ENCODE assay signal across 28 cellular contexts in the genomic region with DNA sequence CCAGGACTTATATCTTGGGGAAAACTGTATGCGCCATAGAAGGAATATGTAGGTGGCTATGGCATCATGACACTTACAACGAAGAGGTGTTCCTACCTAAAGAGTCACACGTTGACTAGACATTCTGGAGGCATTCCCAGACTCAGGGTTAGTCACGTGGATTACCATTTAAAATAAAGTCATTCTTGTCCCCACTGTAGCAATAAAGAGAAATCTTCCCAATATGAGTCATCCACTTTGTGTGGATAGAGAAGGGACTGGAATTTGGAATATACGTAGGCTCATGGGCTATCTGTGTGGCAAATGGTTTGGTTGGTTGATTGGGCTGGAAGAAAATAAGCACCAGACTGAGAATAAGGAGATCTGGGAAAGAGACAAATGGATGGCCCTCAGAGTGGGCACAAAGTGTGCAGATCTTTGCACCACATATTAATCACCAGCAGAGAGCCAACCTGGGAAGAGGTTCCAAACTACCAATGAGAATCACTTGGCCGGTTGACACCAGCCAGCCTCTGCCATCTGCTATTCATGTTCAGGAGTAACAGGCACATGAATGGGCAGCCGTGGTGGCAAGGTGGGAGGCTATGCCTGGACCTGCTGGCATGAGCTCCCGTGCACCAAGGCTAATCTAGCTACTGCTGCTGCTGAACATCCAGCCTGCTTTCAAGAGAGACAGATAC. TPM values are rescaled to one million over a fixed set of nuclear protein-coding genes. Genes with fewer than 3 reads are reported as not detected.
DNase-seq lines count a peak whose midpoint lies in the region; TF ChIP-seq lines count a peak whose summit lies in the region.
"Had no signal": no experiment of that assay in that cellular context is flagged by ENCODE, and none has a peak within 500 bp of the region (broad histone marks: within the 10 kb centered on the region; RNA-seq: fewer than 3 reads in every experiment).

No MANE protein-coding gene starts in this region.

- no peak overlapping the region for H3K27ac Mint-ChIP-seq in HFFc6
- H3K27ac Mint-ChIP-seq: CD4-positive, alpha-beta memory T cell had no signal

- TF ChIP-seq CTCF in HFFc6 (IDR thresholded peaks at IDR 0.05), result no peak

- DNase-seq in A172 (ENCODE audit: low spot score) (peak; percentile 38), HFFc6 (peak; percentile 2), RPMI7951 (ENCODE audit: low read depth) (peak; percentile 4), kidney tubule cell (ENCODE audit: low spot score) (peak; percentile 70), NCI-H2081 (lab: John Stamatoyannopoulos, UW) (no peak), RPMI8226 (no peak), AG08396 (ENCODE audit: low spot score) (no peak)
- DNase-seq: 8988T; AML-193; CD4-positive, alpha-beta memory T cell; COR-L47; DMS53; GF-D8; KG1; NCI-H1092; NCI-H1417 treated with DMSO at 0.1 percent for 48 hours; NCI-H1694 treated with DMSO at 0.1 percent for 48 hours; NCI-H2081 treated with DMSO at 0.1 percent for 48 hours; NCI-H2171; NCI-H226; NCI-H510A; NCI-H69; Peyer's patch; SK-N-SH; SW 1271 had no signal

- peaks cover 6% of the 10 kb centered on the region; the same call in 1 of the 2 replicates for H3K4me1 Mint-ChIP-seq in HFFc6 (ENCODE audit: low read depth)
- H3K4me1 Mint-ChIP-seq: CD4-positive, alpha-beta memory T cell had no signal

- H3K4me3 Mint-ChIP-seq in HFFc6, result no peak overlapping the region
- H3K4me3 Mint-ChIP-seq: CD4-positive, alpha-beta memory T cell had no signal

- peaks cover 7% of the 10 kb centered on the region; the same call in 1 of the 2 replicates for H3K9me3 Mint-ChIP-seq in HFFc6

- no peaks in the 10 kb centered on the region for H3K36me3 Mint-ChIP-seq in HFFc6 (ENCODE audit: low read depth)
- H3K36me3 Mint-ChIP-seq: CD4-positive, alpha-beta memory T cell had no signal

- peaks cover 4% of the 10 kb centered on the region for H3K27me3 Mint-ChIP-seq in HFFc6 (ENCODE audit: insufficient read depth)
- H3K27me3 Mint-ChIP-seq: CD4-positive, alpha-beta memory T cell had no signal

RNA-seq across cellular contexts. Expression of a gene that starts 41.0 kb away (rescaled TPM):
- not detected in 2 replicates for total RNA-seq in A172 (2014; rRNA removed; shearing (Covaris generic))
- total RNA-seq in HFFc6 (2021; fragmentation: NEBNext Ultra II Directional; extraction: Animal tissue kit (Norgen Biotek cat#: 25700)), result not detected
- not detected in 2 replicates for total RNA-seq in RPMI7951 (2014; rRNA removed; shearing (Covaris generic))
- total RNA-seq: CD4-positive, alpha-beta memory T cell; Daoy; HT-29; OCI-LY7; Peyer's patch had no signal

Comparison
In these comparisons a context has a peak if more than half of its experiments do, and no peak if none do; other contexts are left out.
1. DNase-seq: peak in A172 (single experiment), HFFc6 (single experiment), RPMI7951 (single experiment) and kidney tubule cell (single experiment); none in NCI-H2081 (0 of 2), RPMI8226 (single experiment) and AG08396 (single experiment).